Comparison of ENCODE assay signal across 17 cellular contexts in genomic region chr13:80215368-80215767, GRCh38.
DNase-seq lines count a peak whose midpoint lies in the region; ATAC-seq and TF ChIP-seq lines count a peak whose summit lies in the region.
"Had no signal": no experiment of that assay in that cellular context is flagged by ENCODE, and none has a peak within 500 bp of the region (broad histone marks: within the 10 kb centered on the region; RNA-seq: fewer than 3 reads in every experiment).

No MANE protein-coding gene starts in this region.

- H2AFZ ChIP-seq in GM23248 (0 out of 2 replicates have a peak overlapping the region, but pooled peaks have one; percentile 0), smooth muscle cell (ENCODE audit: low read depth) (peak overlapping the region; percentile 62)

- H4K20me1 ChIP-seq in GM23248 (ENCODE audit: insufficient read depth) (no peaks in the 10 kb centered on the region), smooth muscle cell (ENCODE audit: low read depth) (no peaks in the 10 kb centered on the region)
- H4K20me1 ChIP-seq: BLaER1 had no signal

- DNase-seq in GM23248 (peak; percentile 31), astrocyte of the hippocampus (ENCODE audit: low read depth, low spot score) (peak; percentile 73), fibroblast of the conjunctiva (ENCODE audit: low read depth) (peak; percentile 34), smooth muscle cell (lab: John Stamatoyannopoulos, UW; ENCODE audit: unreplicated experiment) (no peak), inferior parietal cortex (ENCODE audit: extremely low spot score) (no peak)
- no peak for DNase-seq in activated CD4-positive, alpha-beta T cell treated with anti-CD3 and anti-CD28 coated beads, Interleukin-2, amount 50 U/mL, for 48 hours
- DNase-seq: activated B cell treated with CpG ODN at 0.5 μM for 24 hours; activated CD4-positive, alpha-beta memory T cell treated with anti-CD3 and anti-CD28 coated beads, Interleukin-2, amount 10 ng/mL, durations not matched to agents 7 days and 5 days; activated naive CD4-positive, alpha-beta T cell treated with anti-CD3 and anti-CD28 coated beads, Interleukin-2, amount 10 ng/mL, durations not matched to agents 7 days and 5 days; body of pancreas; dermis blood vessel endothelial cell; NCI-H1105; NCI-H69; SHP77 treated with DMSO at 0.1 percent for 48 hours had no signal

- H3K79me2 ChIP-seq in GM23248 (ENCODE audit: insufficient read depth), result no peaks in the 10 kb centered on the region
- no peaks in the 10 kb centered on the region for H3K79me2 ChIP-seq in smooth muscle cell (ENCODE audit: low read depth)

- H3K9ac ChIP-seq in GM23248, result no peak overlapping the region
- H3K9ac ChIP-seq in smooth muscle cell (ENCODE audit: low read depth), result no peak overlapping the region
- H3K9ac ChIP-seq: BLaER1 had no signal

- no peaks in the 10 kb centered on the region for H3K9me2 ChIP-seq in GM23248 (ENCODE audit: insufficient read depth)

- 42 to 52% methylated on average over 3 of the region's 3 CpGs for WGBS in GM23248 (ENCODE audit: low coverage in 1 of 2, low lambda C conversion rate in 2 of 2, missing lambda C conversion rate in 2 of 2), 2 experiments
- WGBS in smooth muscle cell (ENCODE audit: low lambda C conversion rate), result 37% methylated on average over 3 of the region's 3 CpGs

- no peak for TF ChIP-seq CTCF in smooth muscle cell (IDR thresholded peaks at IDR 0.05; ENCODE audit: borderline replicate concordance, insufficient read depth, poor library complexity, severe bottlenecking)

- H3K36me3 ChIP-seq in GM23248 (ENCODE audit: low read depth) (no peaks in the 10 kb centered on the region), smooth muscle cell (ENCODE audit: low read depth) (no peaks in the 10 kb centered on the region)
- H3K36me3 ChIP-seq: BLaER1, neutrophil had no signal

- H3K9me3 ChIP-seq in GM23248 (ENCODE audit: low read depth), result no peaks in the 10 kb centered on the region
- no peaks in the 10 kb centered on the region for H3K9me3 ChIP-seq in smooth muscle cell (replicated peaks; ENCODE audit: low read depth)
- H3K9me3 ChIP-seq: BLaER1, body of pancreas, neutrophil had no signal

- H3K4me2 ChIP-seq in GM23248 (ENCODE audit: unreplicated experiment), result no peak overlapping the region
- no peak overlapping the region for H3K4me2 ChIP-seq in smooth muscle cell
- H3K4me2 ChIP-seq: BLaER1 had no signal

- no peak overlapping the region for H3K27ac ChIP-seq in GM23248
- peak overlapping the region; percentile 54 for H3K27ac ChIP-seq in smooth muscle cell (ENCODE audit: low read depth)
- H3K27ac ChIP-seq: BLaER1, body of pancreas, neutrophil had no signal

- H3K4me1 ChIP-seq in GM23248 (ENCODE audit: insufficient read depth) (0 out of 2 replicates have a peak, but pooled peaks cover 3% of the 10 kb centered on the region), smooth muscle cell (ENCODE audit: low read depth) (peaks cover 7% of the 10 kb centered on the region)
- H3K4me1 ChIP-seq: BLaER1, body of pancreas had no signal

- in situ Hi-C loops in GM23248 (cut with MboI), result no loop called here

- no peaks in the 10 kb centered on the region for H3K27me3 ChIP-seq in GM23248 (replicated peaks; ENCODE audit: insufficient read depth)
- H3K27me3 ChIP-seq in smooth muscle cell (ENCODE audit: low read depth), result no peaks in the 10 kb centered on the region
- H3K27me3 ChIP-seq: BLaER1, body of pancreas, neutrophil had no signal

- ATAC-seq in HG02852 (IDR thresholded peaks at IDR 0.05; ENCODE audit: unreplicated experiment), result no peak
- ATAC-seq: body of pancreas had no signal

- H3K4me3 ChIP-seq in GM23248, result no peak overlapping the region
- no peak overlapping the region for H3K4me3 ChIP-seq in smooth muscle cell
- H3K4me3 ChIP-seq: BLaER1, body of pancreas had no signal

- H3F3A ChIP-seq in GM23248 (ENCODE audit: insufficient read depth) (no peaks in the 10 kb centered on the region), smooth muscle cell (ENCODE audit: low read depth) (no peaks in the 10 kb centered on the region)

Comparison
In these comparisons a context has a peak if more than half of its experiments do, and no peak if none do; other contexts are left out.
1. DNase-seq: peak in GM23248 (single experiment), astrocyte of the hippocampus (single experiment) and fibroblast of the conjunctiva (single experiment); none in smooth muscle cell (single experiment), activated CD4-positive, alpha-beta T cell treated with anti-CD3 and anti-CD28 coated beads, Interleukin-2, amount 50 U/mL, for 48 hours (0 of 2) and inferior parietal cortex (single experiment).